In the genomic region with DNA sequence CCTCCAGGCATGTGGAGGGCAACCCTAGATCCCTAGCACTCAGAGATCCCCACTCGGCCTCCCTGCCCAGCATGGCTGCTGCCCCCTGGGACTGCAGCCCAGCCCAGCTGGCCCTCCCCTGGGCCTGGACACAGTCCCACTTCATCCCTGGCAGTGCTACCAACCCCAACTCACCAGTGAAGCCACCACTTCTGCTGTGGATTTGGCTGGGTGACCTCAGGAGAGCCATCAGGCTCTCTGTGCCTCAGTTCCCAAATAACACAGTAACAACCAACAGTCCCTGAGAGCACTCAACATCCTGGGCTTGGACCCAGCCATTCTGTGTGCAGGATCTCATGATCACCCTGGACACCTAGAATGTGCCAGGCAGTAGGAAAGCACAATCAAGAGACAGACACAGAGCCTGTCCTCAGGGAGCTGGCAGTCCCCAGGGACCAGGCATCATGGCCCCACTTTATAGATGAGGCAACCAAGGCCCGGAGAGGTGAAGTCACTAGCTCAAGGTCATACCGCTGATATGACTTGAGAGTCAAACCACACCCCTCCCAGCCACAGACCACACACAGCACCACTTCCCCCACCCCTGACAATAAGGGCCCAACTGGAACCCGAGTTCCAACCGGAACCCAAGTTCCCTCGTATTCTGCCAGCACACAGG, we compare ENCODE assay signal across 14 cellular contexts. TPM values are rescaled to one million over a fixed set of nuclear protein-coding genes. Genes with fewer than 3 reads are reported as not detected.
DNase-seq lines count a peak whose midpoint lies in the region; ATAC-seq, FAIRE-seq and TF ChIP-seq lines count a peak whose summit lies in the region.
"Had no signal": no experiment of that assay in that cellular context is flagged by ENCODE, and none has a peak within 500 bp of the region (broad histone marks: within the 10 kb centered on the region; RNA-seq: fewer than 3 reads in every experiment).

No MANE protein-coding gene starts in this region.

- peak; percentile 31 for DNase-seq in activated CD4-positive, alpha-beta memory T cell treated with anti-CD3 and anti-CD28 coated beads, Interleukin-2, amount 10 ng/mL, durations not matched to agents 7 days and 5 days
- no peak for DNase-seq in activated CD4-positive, alpha-beta memory T cell treated with anti-CD3 and anti-CD28 coated beads for 36 hours
- DNase-seq in trophoblast cell: no peak
- no peak for DNase-seq in H54 (ENCODE audit: insufficient read length, low spot score)
- no peak for DNase-seq in stimulated activated CD8-positive, alpha-beta memory T cell treated with anti-CD3 and anti-CD28 coated beads, Interleukin-4, amount 100 ng/mL, for 48 hours

- H3K4me3 Mint-ChIP-seq in activated CD4-positive, alpha-beta memory T cell treated with anti-CD3 and anti-CD28 coated beads, Interleukin-2, amount 10 ng/mL, durations not matched to agents 7 days and 5 days: no peak overlapping the region
- H3K4me3 Mint-ChIP-seq in activated CD4-positive, alpha-beta memory T cell treated with anti-CD3 and anti-CD28 coated beads for 36 hours: no peak overlapping the region

- H2BK5ac ChIP-seq in trophoblast cell (ENCODE audit: low read depth, low read length, poor library complexity): no peak overlapping the region

- peaks cover 3% of the 10 kb centered on the region for H3K79me1 ChIP-seq in trophoblast cell (ENCODE audit: low read length)

- no peak overlapping the region for H3K27ac Mint-ChIP-seq in activated CD4-positive, alpha-beta memory T cell treated with anti-CD3 and anti-CD28 coated beads, Interleukin-2, amount 10 ng/mL, durations not matched to agents 7 days and 5 days
- no peak overlapping the region for H3K27ac Mint-ChIP-seq in activated CD4-positive, alpha-beta memory T cell treated with anti-CD3 and anti-CD28 coated beads for 36 hours

- peaks cover 15% of the 10 kb centered on the region for H3K4me1 Mint-ChIP-seq in activated CD4-positive, alpha-beta memory T cell treated with anti-CD3 and anti-CD28 coated beads, Interleukin-2, amount 10 ng/mL, durations not matched to agents 7 days and 5 days
- H3K4me1 Mint-ChIP-seq in activated CD4-positive, alpha-beta memory T cell treated with anti-CD3 and anti-CD28 coated beads for 36 hours (ENCODE audit: low read depth): peaks cover 9% of the 10 kb centered on the region

- TF ChIP-seq CTCF in Loucy (conservative IDR thresholded peaks at IDR 0.05; ENCODE audit: low read length): no peak

- H2BK120ac ChIP-seq in trophoblast cell (ENCODE audit: insufficient read depth, low read length, poor library complexity): no peak overlapping the region

- no peak overlapping the region for H3K23ac ChIP-seq in trophoblast cell (ENCODE audit: low read length)

- H2AFZ ChIP-seq in Loucy (ENCODE audit: low read length) (peak overlapping the region; percentile 79), trophoblast cell (ENCODE audit: insufficient read depth, low read length, poor library complexity) (no peak overlapping the region)

- H3K4me2 ChIP-seq in Loucy (ENCODE audit: low read depth, low read length, poor library complexity, severe bottlenecking) (no peak overlapping the region), trophoblast cell (ENCODE audit: low read length) (no peak overlapping the region)

- no peak overlapping the region for H3K18ac ChIP-seq in trophoblast cell (ENCODE audit: low read length)

- H3K9me2 ChIP-seq in Loucy (replicated peaks; ENCODE audit: low read depth, low read length): no peaks in the 10 kb centered on the region

- H2BK12ac ChIP-seq in trophoblast cell (ENCODE audit: low read length): no peak overlapping the region

- H3K9ac ChIP-seq in Loucy (ENCODE audit: low read depth, low read length, poor library complexity, severe bottlenecking) (no peak overlapping the region), trophoblast cell (ENCODE audit: low read length) (no peak overlapping the region)

- no peak overlapping the region for H3K4ac ChIP-seq in trophoblast cell (ENCODE audit: low read depth, low read length)

- H2AK5ac ChIP-seq in trophoblast cell (ENCODE audit: low read length): no peak overlapping the region

- H3K27me3 ChIP-seq in Loucy (ENCODE audit: insufficient read depth, low read length, poor library complexity, severe bottlenecking) (no peaks in the 10 kb centered on the region), trophoblast cell (ENCODE audit: insufficient read depth, low read length) (no peaks in the 10 kb centered on the region)

- no peak for FAIRE-seq in H54 (lab: Jason Lieb, UNC)
- FAIRE-seq: D721Med had no signal

- no peak overlapping the region for H4K91ac ChIP-seq in trophoblast cell (ENCODE audit: low read depth, low read length)

- intact Hi-C loops in activated CD4-positive, alpha-beta memory T cell treated with anti-CD3 and anti-CD28 coated beads for 36 hours (cut with micrococcal nuclease): loop anchor here (1.0 to 10.0 kb wide), 3 partner anchors 116 to 485 kb away; partner anchors contain the start of gene DENND1A

- peaks cover 2% of the 10 kb centered on the region for H4K20me1 ChIP-seq in Loucy (ENCODE audit: insufficient read depth, low read length, poor library complexity, severe bottlenecking)

- no peaks in the 10 kb centered on the region for H3F3A ChIP-seq in Loucy (ENCODE audit: low read depth)

- CTCF ChIA-PET in activated CD4-positive, alpha-beta memory T cell treated with anti-CD3 and anti-CD28 coated beads, Interleukin-2, amount 10 ng/mL, durations not matched to agents 7 days and 5 days (lab: Charles Lee): interaction anchor here (0.6 to 7.1 kb wide), 12 partner anchors 9 to 765 kb away, joined by 3 to 48 read pairs (median 3); partner anchors contain the start of gene WDR38
- CTCF ChIA-PET in activated CD4-positive, alpha-beta memory T cell treated with anti-CD3 and anti-CD28 coated beads for 36 hours (lab: Charles Lee): interaction anchor here (0.8 to 5.4 kb wide), 11 partner anchors 10 to 293 kb away, joined by 3 to 59 read pairs (median 4); no protein-coding TSS in a partner anchor

- H3K36me3 ChIP-seq in Loucy (ENCODE audit: insufficient read depth, low read length) (no peaks in the 10 kb centered on the region), trophoblast cell (ENCODE audit: control insufficient read depth in 1 of 2, insufficient read depth in 2 of 2, low read length in 2 of 2) (no peaks in the 10 kb centered on the region)
- H3K36me3 ChIP-seq: heart right ventricle had no signal

- H3K27me3 Mint-ChIP-seq in activated CD4-positive, alpha-beta memory T cell treated with anti-CD3 and anti-CD28 coated beads, Interleukin-2, amount 10 ng/mL, durations not matched to agents 7 days and 5 days: peaks cover 8% of the 10 kb centered on the region
- H3K27me3 Mint-ChIP-seq in activated CD4-positive, alpha-beta memory T cell treated with anti-CD3 and anti-CD28 coated beads for 36 hours: no peaks in the 10 kb centered on the region

- no peak overlapping the region for H3K14ac ChIP-seq in trophoblast cell (ENCODE audit: low read length)

- WGBS in trophoblast cell (ENCODE audit: extremely low coverage, insufficient coverage, insufficient read length): no CpG with 5 or more reads among the region's 6 CpGs

- H4K8ac ChIP-seq in trophoblast cell (ENCODE audit: low read depth, low read length): peak overlapping the region; percentile 4

- H3K79me2 ChIP-seq in Loucy (ENCODE audit: insufficient read depth, low read length) (peaks cover 2% of the 10 kb centered on the region), trophoblast cell (ENCODE audit: control insufficient read depth, insufficient read depth, low read length, poor library complexity) (peaks cover 2% of the 10 kb centered on the region)

- H3K36me3 Mint-ChIP-seq in activated CD4-positive, alpha-beta memory T cell treated with anti-CD3 and anti-CD28 coated beads, Interleukin-2, amount 10 ng/mL, durations not matched to agents 7 days and 5 days (ENCODE audit: low read depth): peaks cover 6% of the 10 kb centered on the region
- peaks cover 2% of the 10 kb centered on the region for H3K36me3 Mint-ChIP-seq in activated CD4-positive, alpha-beta memory T cell treated with anti-CD3 and anti-CD28 coated beads for 36 hours

- peaks cover 3% of the 10 kb centered on the region for H3K9me3 Mint-ChIP-seq in activated CD4-positive, alpha-beta memory T cell treated with anti-CD3 and anti-CD28 coated beads, Interleukin-2, amount 10 ng/mL, durations not matched to agents 7 days and 5 days
- H3K9me3 Mint-ChIP-seq in activated CD4-positive, alpha-beta memory T cell treated with anti-CD3 and anti-CD28 coated beads for 36 hours: peaks cover 3% of the 10 kb centered on the region

- no peak for TF ChIP-seq POLR2A in H54 (IDR thresholded peaks at IDR 0.05; ENCODE audit: low read depth, low read length)

- H4K12ac ChIP-seq in trophoblast cell (ENCODE audit: low read depth, low read length): no peak overlapping the region

- ATAC-seq in HG03045 (IDR thresholded peaks at IDR 0.05; ENCODE audit: unreplicated experiment): no peak

- H3K4me1 ChIP-seq in Loucy (ENCODE audit: insufficient read depth, low read length, poor library complexity, severe bottlenecking) (no peaks in the 10 kb centered on the region), trophoblast cell (ENCODE audit: control insufficient read depth in 1 of 2, insufficient read depth in 2 of 2, low read length in 2 of 2) (no peaks in the 10 kb centered on the region)

- H3K27ac ChIP-seq in cingulate gyrus (ENCODE audit: low read depth, low read length) (peak overlapping the region; percentile 47), trophoblast cell (ENCODE audit: low read depth, low read length) (no peak overlapping the region)
- H3K27ac ChIP-seq: heart right ventricle, skin epidermis had no signal

- H3K4me3 ChIP-seq in Loucy (ENCODE audit: low read length, poor library complexity, severe bottlenecking) (no peak overlapping the region), trophoblast cell (ENCODE audit: low read depth, low read length) (no peak overlapping the region)
- H3K4me3 ChIP-seq: heart right ventricle, skin epidermis had no signal

- H3K9me3 ChIP-seq in Loucy (ENCODE audit: insufficient read depth, low read depth, low read length) (no peaks in the 10 kb centered on the region), trophoblast cell (ENCODE audit: insufficient read depth, low read depth, low read length) (peaks cover 2% of the 10 kb centered on the region)

- POLR2A ChIA-PET in activated CD4-positive, alpha-beta memory T cell treated with anti-CD3 and anti-CD28 coated beads, Interleukin-2, amount 10 ng/mL, durations not matched to agents 7 days and 5 days (lab: Charles Lee): no interaction called here
- POLR2A ChIA-PET in activated CD4-positive, alpha-beta memory T cell treated with anti-CD3 and anti-CD28 coated beads for 36 hours (lab: Charles Lee): no interaction called here

RNA-seq across cellular contexts. Expression of gene PSMB7, which starts 4.7 kb away (rescaled TPM):
- total RNA-seq in activated CD4-positive, alpha-beta memory T cell treated with anti-CD3 and anti-CD28 coated beads, Interleukin-2, amount 10 ng/mL, durations not matched to agents 7 days and 5 days: 100 to 1,000 TPM; 113 to 120 TPM
- total RNA-seq in activated CD4-positive, alpha-beta memory T cell treated with anti-CD3 and anti-CD28 coated beads for 36 hours: 100 to 1,000 TPM; 156 TPM
- 285 and 290 TPM in 2 replicates for polyA plus RNA-seq in trophoblast cell (2013)

RNA-seq across cellular contexts. Expression of gene ADGRD2, which starts 30.3 kb away (rescaled TPM):
- not detected for total RNA-seq in activated CD4-positive, alpha-beta memory T cell treated with anti-CD3 and anti-CD28 coated beads, Interleukin-2, amount 10 ng/mL, durations not matched to agents 7 days and 5 days
- total RNA-seq in activated CD4-positive, alpha-beta memory T cell treated with anti-CD3 and anti-CD28 coated beads for 36 hours: not detected
- not detected in 2 replicates for polyA plus RNA-seq in trophoblast cell (2013)
- total RNA-seq: epithelial cell of proximal tubule; M059J; naive thymus-derived CD8-positive, alpha-beta T cell had no signal
- polyA plus RNA-seq: naive thymus-derived CD8-positive, alpha-beta T cell had no signal
